In the genomic region with DNA sequence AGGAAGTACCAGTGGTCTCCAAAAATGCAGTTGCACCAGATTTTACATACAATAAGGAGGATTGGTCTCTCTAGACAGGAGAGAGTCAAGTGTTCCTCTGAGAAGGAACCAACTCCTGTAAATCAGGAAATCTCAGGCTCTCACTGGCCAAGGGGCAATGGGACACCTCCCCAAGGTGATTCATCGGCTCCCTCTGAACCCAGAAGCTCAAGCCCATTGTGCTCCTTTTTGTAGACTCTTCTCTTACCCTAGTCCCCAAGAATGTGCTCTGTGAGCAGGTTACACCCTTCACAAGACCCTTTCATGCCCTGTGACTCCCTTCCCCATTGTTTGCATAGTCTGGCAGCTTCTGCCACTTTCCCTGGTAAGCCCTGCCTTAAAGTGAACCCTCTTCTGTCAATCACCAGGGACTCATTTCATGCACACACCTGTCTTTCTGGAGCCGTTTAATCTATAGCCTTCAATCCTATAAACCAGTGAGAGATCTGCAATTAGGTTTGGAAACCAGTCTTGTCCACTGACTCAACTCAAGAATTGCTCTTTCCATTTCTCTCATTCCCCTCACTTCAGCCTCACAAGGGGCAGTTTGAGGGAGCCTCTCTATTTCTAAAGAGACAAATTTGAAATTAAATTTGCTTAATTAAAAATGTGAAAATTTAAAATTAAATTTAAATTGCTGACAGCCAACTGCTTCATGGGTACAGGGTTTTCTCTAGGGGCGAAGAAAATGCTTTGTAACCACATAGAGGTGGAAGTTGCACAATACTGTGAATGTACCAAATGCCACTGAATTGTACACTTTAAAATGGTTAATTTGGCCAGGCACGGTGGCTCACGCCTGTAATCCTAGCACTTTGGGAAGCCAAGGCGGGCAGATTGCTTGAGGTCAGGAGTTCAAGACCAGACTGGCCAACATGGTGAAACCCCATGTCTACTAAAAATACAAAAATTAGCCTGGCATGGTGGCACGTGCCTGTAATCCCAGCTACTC, we compare ENCODE assay signal across 17 cellular contexts. TPM values are rescaled to one million over a fixed set of nuclear protein-coding genes. Genes with fewer than 3 reads are reported as not detected.
DNase-seq lines count a peak whose midpoint lies in the region; ATAC-seq and TF ChIP-seq lines count a peak whose summit lies in the region.
"Had no signal": no experiment of that assay in that cellular context is flagged by ENCODE, and none has a peak within 500 bp of the region (broad histone marks: within the 10 kb centered on the region; RNA-seq: fewer than 3 reads in every experiment).

No MANE protein-coding gene starts in this region.

- H3K27me3 ChIP-seq in Karpas-422 (ENCODE audit: low read length) (no peaks in the 10 kb centered on the region), RWPE2 (ENCODE audit: insufficient read depth, poor library complexity, severe bottlenecking) (no peaks in the 10 kb centered on the region), kidney epithelial cell (ENCODE audit: control insufficient read depth, insufficient read depth, low read length) (no peaks in the 10 kb centered on the region)
- no peaks in the 10 kb centered on the region for H3K27me3 ChIP-seq in effector memory CD4-positive, alpha-beta T cell (replicated peaks; ENCODE audit: control insufficient read depth, insufficient read depth, low read length, poor library complexity, severe bottlenecking)
- H3K27me3 ChIP-seq: body of pancreas, suprapubic skin had no signal

- H3K27ac ChIP-seq in Karpas-422 (ENCODE audit: low read length) (no peak overlapping the region), RWPE2 (ENCODE audit: poor library complexity, severe bottlenecking) (no peak overlapping the region)
- no peak overlapping the region for H3K27ac ChIP-seq in effector memory CD4-positive, alpha-beta T cell (ENCODE audit: insufficient read depth, low read length, poor library complexity, severe bottlenecking)
- H3K27ac ChIP-seq: 22Rv1, body of pancreas, psoas muscle, suprapubic skin had no signal

- no peak overlapping the region for H2AFZ ChIP-seq in Karpas-422 (ENCODE audit: low read length)

- peaks cover 32% of the 10 kb centered on the region for H3K4me1 ChIP-seq in Karpas-422 (ENCODE audit: low read length)
- H3K4me1 ChIP-seq in RWPE2 (ENCODE audit: insufficient read depth, poor library complexity, severe bottlenecking), result peaks cover 12% of the 10 kb centered on the region
- no peaks in the 10 kb centered on the region for H3K4me1 ChIP-seq in effector memory CD4-positive, alpha-beta T cell (ENCODE audit: control insufficient read depth, insufficient read depth, low read length, poor library complexity, severe bottlenecking)
- H3K4me1 ChIP-seq: body of pancreas, psoas muscle had no signal

- H3K36me3 ChIP-seq in Karpas-422 (ENCODE audit: insufficient read depth, low read length) (no peaks in the 10 kb centered on the region), RWPE2 (ENCODE audit: low read depth) (no peaks in the 10 kb centered on the region), kidney epithelial cell (ENCODE audit: control insufficient read depth, insufficient read depth, low read length) (no peaks in the 10 kb centered on the region)
- no peaks in the 10 kb centered on the region for H3K36me3 ChIP-seq in effector memory CD4-positive, alpha-beta T cell (ENCODE audit: control insufficient read depth, insufficient read depth, low read length)
- H3K36me3 ChIP-seq: suprapubic skin had no signal

- H3K9me3 ChIP-seq in Karpas-422 (ENCODE audit: low read length), result no peaks in the 10 kb centered on the region
- H3K9me3 ChIP-seq in RWPE2 (ENCODE audit: severe bottlenecking), result no peaks in the 10 kb centered on the region
- no peaks in the 10 kb centered on the region for H3K9me3 ChIP-seq in effector memory CD4-positive, alpha-beta T cell (ENCODE audit: control insufficient read depth, low read length)
- H3K9me3 ChIP-seq: body of pancreas, psoas muscle, suprapubic skin had no signal

- no peaks in the 10 kb centered on the region for H3K9me2 ChIP-seq in Karpas-422 (replicated peaks; ENCODE audit: insufficient read depth, low read length)

- DNase-seq in DMS 273 (lab: John Stamatoyannopoulos, UW; ENCODE audit: unreplicated experiment), result peak; percentile 19
- no peak for DNase-seq in DMS 273 treated with DMSO at 0.1 percent for 48 hours (lab: John Stamatoyannopoulos, UW)
- peak; percentile 46 for DNase-seq in Karpas-422
- DNase-seq in RWPE2 (ENCODE audit: low spot score), result no peak
- peak; percentile 39 for DNase-seq in kidney epithelial cell (ENCODE audit: low read depth)
- no peak for DNase-seq in effector memory CD4-positive, alpha-beta T cell
- DNase-seq in HuH-7 (ENCODE audit: low spot score), result no peak
- DNase-seq: body of pancreas; DMS79; midbrain; NCI-H226; psoas muscle; stimulated activated CD4-positive, alpha-beta T cell treated with anti-CD3 and anti-CD28 coated beads, Interleukin-4, amount 100 ng/mL, for 4 hours had no signal

- no peak overlapping the region for H3K4me3 ChIP-seq in Karpas-422 (ENCODE audit: low read length)
- H3K4me3 ChIP-seq in RWPE2 (ENCODE audit: severe bottlenecking), result no peak overlapping the region
- H3K4me3 ChIP-seq in kidney epithelial cell (ENCODE audit: low read depth, low read length), result no peak overlapping the region
- H3K4me3 ChIP-seq in effector memory CD4-positive, alpha-beta T cell (ENCODE audit: insufficient read depth, low read depth, low read length, poor library complexity, severe bottlenecking), result no peak overlapping the region
- H3K4me3 ChIP-seq: body of pancreas, psoas muscle, suprapubic skin had no signal

- no peaks in the 10 kb centered on the region for H3K79me2 ChIP-seq in Karpas-422 (ENCODE audit: low read length)

- TF ChIP-seq CTCF in RWPE2 (IDR thresholded peaks at IDR 0.05; ENCODE audit: poor library complexity, severe bottlenecking) (no peak), kidney epithelial cell (IDR thresholded peaks at IDR 0.05; ENCODE audit: insufficient read depth, low read length, poor library complexity, severe bottlenecking) (no peak)

- no peak overlapping the region for H3K9ac ChIP-seq in Karpas-422 (ENCODE audit: low read length)

- H4K20me1 ChIP-seq in Karpas-422 (ENCODE audit: insufficient read depth, low read depth, low read length), result no peaks in the 10 kb centered on the region

- H3K4me2 ChIP-seq in Karpas-422 (ENCODE audit: low read depth, low read length, poor library complexity, severe bottlenecking), result no peak overlapping the region

- peak; percentile 74 for ATAC-seq in RWPE2 (ENCODE audit: low read depth)
- no peak for ATAC-seq in HG03025 (IDR thresholded peaks at IDR 0.05; ENCODE audit: low FRiP score, unreplicated experiment)
- ATAC-seq: activated CD4-positive, CD25-positive, alpha-beta regulatory T cell treated with anti-CD3 and anti-CD28 coated beads, Interleukin-2, amount 50 U/mL, for 24 hours; body of pancreas; psoas muscle had no signal

RNA-seq across cellular contexts. Expression of gene LTA4H, which starts 38.3 kb away (rescaled TPM):
- total RNA-seq in Karpas-422 (2014; rRNA removed; shearing (Covaris generic); ENCODE audit: low replicate concordance), result 88.7 and 120 TPM in 2 replicates
- total RNA-seq in kidney epithelial cell, result 73.1 and 78.9 TPM in 2 replicates

Comparison
In these comparisons a context has a peak if more than half of its experiments do, and no peak if none do; other contexts are left out.
1. DNase-seq: peak in DMS 273 (single experiment), Karpas-422 (single experiment) and kidney epithelial cell (single experiment); none in DMS 273 treated with DMSO at 0.1 percent for 48 hours (single experiment), RWPE2 (single experiment), effector memory CD4-positive, alpha-beta T cell (0 of 3) and HuH-7 (single experiment).